26 cellular contexts compared by ENCODE assay signal in genomic region chr12:64518396-64518795, GRCh38.
"Had no signal": no experiment of that assay in that cellular context is flagged by ENCODE, and none has a peak within 500 bp of the region (broad histone marks: within the 10 kb centered on the region; RNA-seq: fewer than 3 reads in every experiment).

No MANE protein-coding gene starts in this region.

- H3K4me3 ChIP-seq: left lung, lower lobe of right lung, pancreas, prostate gland, skin epidermis, tibial nerve, uterus had no signal

- H3K4me1 ChIP-seq: left lung, lower lobe of right lung, pancreas, prostate gland, tibial nerve, uterus had no signal

- ATAC-seq: left colon; left lung; lower lobe of right lung; naive thymus-derived CD8-positive, alpha-beta T cell; pancreas; right cardiac atrium; sciatic nerve; stimulated activated effector memory CD8-positive, alpha-beta T cell treated with anti-CD3 and anti-CD28 coated beads, Interleukin-12 subunit alpha, Interleukin-12 subunit beta, amount 100 ng/mL, for 72 hours had no signal

- H3K4me3 Mint-ChIP-seq: immature natural killer cell; naive thymus-derived CD8-positive, alpha-beta T cell; nephron; stimulated activated effector memory CD8-positive, alpha-beta T cell treated with anti-CD3 and anti-CD28 coated beads, Interleukin-12 subunit alpha, Interleukin-12 subunit beta, amount 100 ng/mL, for 72 hours; stimulated activated naive CD8-positive, alpha-beta T cell treated with anti-CD3 and anti-CD28 coated beads, Interleukin-15, Interleukin-2, amounts not matched to agents 100 ng/mL and 50 ng/mL, for 24 hours; type B pancreatic cell had no signal

- H3K9me3 Mint-ChIP-seq: immature natural killer cell; naive thymus-derived CD8-positive, alpha-beta T cell; nephron; stimulated activated effector memory CD8-positive, alpha-beta T cell treated with anti-CD3 and anti-CD28 coated beads, Interleukin-12 subunit alpha, Interleukin-12 subunit beta, amount 100 ng/mL, for 72 hours; stimulated activated naive CD8-positive, alpha-beta T cell treated with anti-CD3 and anti-CD28 coated beads, Interleukin-15, Interleukin-2, amounts not matched to agents 100 ng/mL and 50 ng/mL, for 24 hours; type B pancreatic cell had no signal

- H3K36me3 ChIP-seq: left lung, lower lobe of right lung, pancreas, prostate gland, tibial nerve, uterus had no signal

- H3K27me3 Mint-ChIP-seq: type B pancreatic cell had no signal

- H3K27ac ChIP-seq: left lung, lower lobe of right lung, pancreas, prostate gland, skin epidermis, tibial nerve, uterus had no signal

- H3K27me3 ChIP-seq: left lung, pancreas, tibial nerve, uterus had no signal

- H3K4me1 Mint-ChIP-seq: immature natural killer cell; naive thymus-derived CD8-positive, alpha-beta T cell; stimulated activated effector memory CD8-positive, alpha-beta T cell treated with anti-CD3 and anti-CD28 coated beads, Interleukin-12 subunit alpha, Interleukin-12 subunit beta, amount 100 ng/mL, for 72 hours had no signal

- H3K27ac Mint-ChIP-seq: immature natural killer cell; naive thymus-derived CD8-positive, alpha-beta T cell; nephron; stimulated activated effector memory CD8-positive, alpha-beta T cell treated with anti-CD3 and anti-CD28 coated beads, Interleukin-12 subunit alpha, Interleukin-12 subunit beta, amount 100 ng/mL, for 72 hours; stimulated activated naive CD8-positive, alpha-beta T cell treated with anti-CD3 and anti-CD28 coated beads, Interleukin-15, Interleukin-2, amounts not matched to agents 100 ng/mL and 50 ng/mL, for 24 hours; type B pancreatic cell had no signal

- DNase-seq: hypothalamus; immature natural killer cell; kidney; left colon; left lung; lower lobe of right lung; mammary epithelial cell; mesenchymal stem cell; naive thymus-derived CD8-positive, alpha-beta T cell; nucleus accumbens; pancreas; posterior cingulate gyrus; retina; right cardiac atrium; stimulated activated CD4-positive, alpha-beta T cell treated with anti-CD3 and anti-CD28 coated beads, Interleukin-12 subunit alpha, Interleukin-12 subunit beta, amount 100 ng/mL, for 4 hours; stimulated activated CD4-positive, alpha-beta T cell treated with anti-CD3 and anti-CD28 coated beads, Interleukin-4, amount 100 ng/mL, for 24 hours; stimulated activated naive CD4-positive, alpha-beta T cell; uterus had no signal

- H3K36me3 Mint-ChIP-seq: immature natural killer cell; naive thymus-derived CD8-positive, alpha-beta T cell; stimulated activated effector memory CD8-positive, alpha-beta T cell treated with anti-CD3 and anti-CD28 coated beads, Interleukin-12 subunit alpha, Interleukin-12 subunit beta, amount 100 ng/mL, for 72 hours; type B pancreatic cell had no signal

- H3K9me3 ChIP-seq: left lung, lower lobe of right lung, pancreas, prostate gland, tibial nerve, uterus had no signal
